ENCODE assay signal across 10 cellular contexts in the genomic region with DNA sequence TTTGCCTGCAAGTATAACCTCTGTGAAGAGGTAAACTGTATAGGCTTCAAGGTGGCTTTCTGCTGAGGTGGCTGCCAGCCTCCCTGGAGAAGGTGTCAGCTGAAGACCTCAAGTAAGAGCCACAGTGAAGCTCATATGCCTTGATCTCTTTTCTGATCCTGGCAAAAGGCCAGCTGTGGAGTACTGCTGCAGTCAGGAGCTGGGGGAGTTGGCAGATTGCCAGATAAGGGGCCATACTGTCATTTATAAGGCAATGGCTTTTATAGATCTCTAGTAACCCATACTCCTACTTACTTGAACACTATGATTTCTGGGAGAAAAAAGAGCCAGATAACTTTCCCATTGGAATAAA. TPM values are rescaled to one million over a fixed set of nuclear protein-coding genes. Genes with fewer than 3 reads are reported as not detected.
A peak's percentile ranks its signal among the peaks of the same experiment; 100 is the strongest.
DNase-seq lines count a peak whose midpoint lies in the region; ATAC-seq and TF ChIP-seq lines count a peak whose summit lies in the region.
"Had no signal": no experiment of that assay in that cellular context is flagged by ENCODE, and none has a peak within 500 bp of the region (broad histone marks: within the 10 kb centered on the region; RNA-seq: fewer than 3 reads in every experiment).

No MANE protein-coding gene starts in this region.

- H3K9me3 Mint-ChIP-seq in activated CD4-positive, alpha-beta memory T cell treated with anti-CD3 and anti-CD28 coated beads, Interleukin-2, amount 10 ng/mL, durations not matched to agents 7 days and 5 days: no peaks in the 10 kb centered on the region

- H4K8ac ChIP-seq in mesenchymal stem cell (ENCODE audit: low read length): no peak overlapping the region

- peaks cover 33% of the 10 kb centered on the region for H3K36me3 Mint-ChIP-seq in activated CD4-positive, alpha-beta memory T cell treated with anti-CD3 and anti-CD28 coated beads, Interleukin-2, amount 10 ng/mL, durations not matched to agents 7 days and 5 days (ENCODE audit: low read depth)

- DNase-seq in COLO668 (lab: John Stamatoyannopoulos, UW; ENCODE audit: unreplicated experiment): peak; percentile 85
- peak; percentile 31 for DNase-seq in NCI-H2107 (lab: John Stamatoyannopoulos, UW)
- DNase-seq in activated CD4-positive, alpha-beta memory T cell treated with anti-CD3 and anti-CD28 coated beads, Interleukin-2, amount 10 ng/mL, durations not matched to agents 7 days and 5 days: no peak
- peak; percentile 32 for DNase-seq in mesenchymal stem cell
- no peak for DNase-seq in ureter (ENCODE audit: low spot score)
- DNase-seq in AG08396 (ENCODE audit: low spot score): no peak
- DNase-seq in esophagus muscularis mucosa (ENCODE audit: extremely low spot score): no peak

- no peak for TF ChIP-seq CTCF in esophagus muscularis mucosa (IDR thresholded peaks at IDR 0.05)

- intact Hi-C loops in esophagus muscularis mucosa (cut with DNase I): no loop called here

- H3K18ac ChIP-seq in mesenchymal stem cell (ENCODE audit: low read depth in 1 of 2, low read length in 2 of 2): no peak overlapping the region

- H3K4me1 ChIP-seq in mesenchymal stem cell (ENCODE audit: control insufficient read depth, insufficient read depth, low read depth, low read length): peaks cover 4% of the 10 kb centered on the region
- H3K4me1 ChIP-seq in esophagus muscularis mucosa: peaks cover 0 to 7% (median 5%) of the 10 kb centered on the region in 4 donors
- H3K4me1 ChIP-seq: Peyer's patch had no signal

- H3K27ac ChIP-seq in mesenchymal stem cell (ENCODE audit: low read length, poor library complexity, severe bottlenecking): no peak overlapping the region
- H3K27ac ChIP-seq in esophagus muscularis mucosa (replicated peaks in 1 of 4): no peak overlapping the region
- H3K27ac ChIP-seq: heart left ventricle, Peyer's patch had no signal

- H3K9me3 ChIP-seq in mesenchymal stem cell (ENCODE audit: control insufficient read depth, low read length): no peaks in the 10 kb centered on the region
- no peaks in the 10 kb centered on the region for H3K9me3 ChIP-seq in esophagus muscularis mucosa
- H3K9me3 ChIP-seq: heart left ventricle, Peyer's patch had no signal

- H2BK15ac ChIP-seq in mesenchymal stem cell (ENCODE audit: low read depth, poor library complexity, severe bottlenecking): no peak overlapping the region

- no peak for ATAC-seq in HG03025 (IDR thresholded peaks at IDR 0.05; ENCODE audit: low FRiP score, unreplicated experiment)

- no peak overlapping the region for H3K23ac ChIP-seq in mesenchymal stem cell (ENCODE audit: low read length in 2 of 2)

- no peak overlapping the region for H2AK5ac ChIP-seq in mesenchymal stem cell (ENCODE audit: low read length, severe bottlenecking)

- H3K4me3 Mint-ChIP-seq in activated CD4-positive, alpha-beta memory T cell treated with anti-CD3 and anti-CD28 coated beads, Interleukin-2, amount 10 ng/mL, durations not matched to agents 7 days and 5 days: no peak overlapping the region

- no peak overlapping the region for H2BK120ac ChIP-seq in mesenchymal stem cell (ENCODE audit: low read depth, low read length)

- POLR2A ChIA-PET in activated CD4-positive, alpha-beta memory T cell treated with anti-CD3 and anti-CD28 coated beads, Interleukin-2, amount 10 ng/mL, durations not matched to agents 7 days and 5 days (lab: Charles Lee): interaction anchor here (0.8 to 1.7 kb wide), 2 partner anchors 49 to 418 kb away, joined by 3 to 5 read pairs; partner anchors contain the start of gene FAM184A

- H3K4me3 ChIP-seq in mesenchymal stem cell (ENCODE audit: insufficient read depth in 1 of 2, low read depth in 1 of 2, low read length in 2 of 2) (no peak overlapping the region), esophagus muscularis mucosa (no peak overlapping the region)
- H3K4me3 ChIP-seq: heart left ventricle, Peyer's patch had no signal

- no peaks in the 10 kb centered on the region for H3K27me3 Mint-ChIP-seq in activated CD4-positive, alpha-beta memory T cell treated with anti-CD3 and anti-CD28 coated beads, Interleukin-2, amount 10 ng/mL, durations not matched to agents 7 days and 5 days

- H3K79me1 ChIP-seq in mesenchymal stem cell (replicated peaks; ENCODE audit: low read length, poor library complexity, severe bottlenecking): peaks cover 3% of the 10 kb centered on the region

- H3K9ac ChIP-seq in mesenchymal stem cell (ENCODE audit: low read length): no peak overlapping the region

- no peak overlapping the region for H3K4me2 ChIP-seq in mesenchymal stem cell (ENCODE audit: low read length, poor library complexity, severe bottlenecking)

- H3K4me1 Mint-ChIP-seq in activated CD4-positive, alpha-beta memory T cell treated with anti-CD3 and anti-CD28 coated beads, Interleukin-2, amount 10 ng/mL, durations not matched to agents 7 days and 5 days: peaks cover 44% of the 10 kb centered on the region

- TF ChIP-seq POLR2A in esophagus muscularis mucosa (IDR thresholded peaks at IDR 0.05; ENCODE audit: low read depth): no peak

- H3K27ac Mint-ChIP-seq in activated CD4-positive, alpha-beta memory T cell treated with anti-CD3 and anti-CD28 coated beads, Interleukin-2, amount 10 ng/mL, durations not matched to agents 7 days and 5 days: peak overlapping the region; percentile 22

- H2BK5ac ChIP-seq in mesenchymal stem cell (ENCODE audit: low read depth, low read length, poor library complexity, severe bottlenecking): no peak overlapping the region

- no peak overlapping the region for H3K4ac ChIP-seq in mesenchymal stem cell (ENCODE audit: low read depth in 1 of 2, low read length in 2 of 2)

- peak overlapping the region in 1 of 2 experiments; percentile 59 for H3K14ac ChIP-seq in mesenchymal stem cell (ENCODE audit: low read length in 2 of 2)

- no peak overlapping the region for H2BK12ac ChIP-seq in mesenchymal stem cell (ENCODE audit: low read length in 2 of 2)

- CTCF ChIA-PET in activated CD4-positive, alpha-beta memory T cell treated with anti-CD3 and anti-CD28 coated beads, Interleukin-2, amount 10 ng/mL, durations not matched to agents 7 days and 5 days (lab: Charles Lee): interaction anchor here (1.1 kb wide), 1 partner anchor 111 kb away, joined by 5 read pairs; no protein-coding TSS in a partner anchor

- TF ChIP-seq EP300 in esophagus muscularis mucosa (IDR thresholded peaks at IDR 0.05): no peak

- H3K36me3 ChIP-seq in mesenchymal stem cell (ENCODE audit: control insufficient read depth in 1 of 2, insufficient read depth in 2 of 2, low read depth in 1 of 2, low read length in 2 of 2) (no peaks in the 10 kb centered on the region), esophagus muscularis mucosa (no peaks in the 10 kb centered on the region)
- H3K36me3 ChIP-seq: heart left ventricle, Peyer's patch had no signal

- H4K91ac ChIP-seq in mesenchymal stem cell (ENCODE audit: low read length): no peak overlapping the region

- no peak overlapping the region for H2AFZ ChIP-seq in mesenchymal stem cell (ENCODE audit: low read depth, low read length)

- H3K27me3 ChIP-seq in mesenchymal stem cell (ENCODE audit: control insufficient read depth in 1 of 2, insufficient read depth in 1 of 2, low read length in 2 of 2): no peaks in the 10 kb centered on the region
- no peaks in the 10 kb centered on the region for H3K27me3 ChIP-seq in esophagus muscularis mucosa
- H3K27me3 ChIP-seq: heart left ventricle, Peyer's patch had no signal

RNA-seq across cellular contexts. Expression of gene CEP85L, which starts 8.8 kb away (rescaled TPM):
- 10 to 100 TPM; 36.2 to 38.0 TPM for total RNA-seq in activated CD4-positive, alpha-beta memory T cell treated with anti-CD3 and anti-CD28 coated beads, Interleukin-2, amount 10 ng/mL, durations not matched to agents 7 days and 5 days
- 6.0 TPM for polyA plus RNA-seq in mesenchymal stem cell (2013, experiment 1 of 2)
- 6.1 TPM for polyA plus RNA-seq in mesenchymal stem cell (2013, experiment 2 of 2)
- total RNA-seq in ureter: 34.5 TPM
- total RNA-seq in esophagus muscularis mucosa: 10 to 100 TPM; 12.6 to 16.2 (median 13.4) TPM

Comparison
In these comparisons a context has a peak if more than half of its experiments do, and no peak if none do; other contexts are left out.
1. DNase-seq: peak in COLO668 (single experiment), NCI-H2107 (single experiment) and mesenchymal stem cell (single experiment); none in activated CD4-positive, alpha-beta memory T cell treated with anti-CD3 and anti-CD28 coated beads, Interleukin-2, amount 10 ng/mL, durations not matched to agents 7 days and 5 days (single experiment), ureter (single experiment), AG08396 (single experiment) and esophagus muscularis mucosa (single experiment).